In genomic region chr15:67433495-67434099, GRCh38 we compare ENCODE assay signal across 8 cellular contexts.
DNase-seq lines count a peak whose midpoint lies in the region; ATAC-seq and TF ChIP-seq lines count a peak whose summit lies in the region.

No MANE protein-coding gene starts in this region.

- H3K36me3 Mint-ChIP-seq in HFFc6 (ENCODE audit: low read depth): no peaks in the 10 kb centered on the region

- intact Hi-C loops in mucosa of descending colon (cut with DNase I, micrococcal nuclease): loop anchor here in 1 of 2 donors (10.0 kb wide), 1 partner anchor 489 kb away; no protein-coding TSS in a partner anchor

- peak; percentile 89 for TF ChIP-seq CTCF in HFFc6 (IDR thresholded peaks at IDR 0.05)
- peak; percentile 83 for TF ChIP-seq CTCF in epithelial cell of esophagus (IDR thresholded peaks at IDR 0.05; ENCODE audit: insufficient read depth, low read depth, low read length, missing control alignments)
- TF ChIP-seq CTCF in mucosa of descending colon (IDR thresholded peaks at IDR 0.05): peak; percentile 53

- no peaks in the 10 kb centered on the region for H3K4me1 ChIP-seq in mucosa of descending colon (ENCODE audit: low read depth)

- H3K9me3 ChIP-seq in mucosa of descending colon: no peaks in the 10 kb centered on the region

- H3K4me3 Mint-ChIP-seq in HFFc6: no peak overlapping the region

- H3K4me3 ChIP-seq in epithelial cell of esophagus (ENCODE audit: low read length) (no peak overlapping the region), mucosa of descending colon (no peak overlapping the region)

- no peaks in the 10 kb centered on the region for H3K36me3 ChIP-seq in mucosa of descending colon (ENCODE audit: low read depth)

- H3K4me1 Mint-ChIP-seq in HFFc6 (ENCODE audit: low read depth): 0 out of 2 replicates have a peak, but pooled peaks cover 5% of the 10 kb centered on the region

- no peak overlapping the region for H3K27ac Mint-ChIP-seq in HFFc6

- peaks cover 9% of the 10 kb centered on the region for H3K27me3 Mint-ChIP-seq in HFFc6 (ENCODE audit: insufficient read depth)

- H3K9me3 Mint-ChIP-seq in HFFc6: no peaks in the 10 kb centered on the region

- ATAC-seq in mucosa of descending colon (peak; percentile 82), GM18520 (IDR thresholded peaks at IDR 0.05; ENCODE audit: unreplicated experiment) (no peak), HG03139 (IDR thresholded peaks at IDR 0.05; ENCODE audit: unreplicated experiment) (no peak)

- DNase-seq in DMS53 treated with DMSO at 0.1 percent for 48 hours (lab: John Stamatoyannopoulos, UW; ENCODE audit: unreplicated experiment) (peak; percentile 17), HFFc6 (peak; percentile 53), SW480 (ENCODE audit: low spot score) (peak; percentile 44), epithelial cell of esophagus (ENCODE audit: low read depth) (peak; percentile 62), mucosa of descending colon (peak in 2 of 3 donors; percentile 51 to 61)
- DNase-seq in effector CD8-positive, alpha-beta T cell (lab: John Stamatoyannopoulos, UW): no peak
